In genomic region chr13:60398438-60398891, GRCh38 we compare ENCODE assay signal across 9 cellular contexts. TPM values are rescaled to one million over a fixed set of nuclear protein-coding genes. Genes with fewer than 3 reads are reported as not detected.
DNase-seq lines count a peak whose midpoint lies in the region; ATAC-seq, FAIRE-seq and TF ChIP-seq lines count a peak whose summit lies in the region.
"Had no signal": no experiment of that assay in that cellular context is flagged by ENCODE, and none has a peak within 500 bp of the region (broad histone marks: within the 10 kb centered on the region; RNA-seq: fewer than 3 reads in every experiment).

No MANE protein-coding gene starts in this region.

- FAIRE-seq in keratinocyte (lab: Jason Lieb, UNC): peak; percentile 44

- dilution Hi-C loops in keratinocyte (cut with MboI; ENCODE audit: extremely low pct_ligation_motif_present, low sequenced_read_pairs): no loop called here

- no peaks in the 10 kb centered on the region for H4K20me1 ChIP-seq in keratinocyte (ENCODE audit: control insufficient read depth, extremely low read depth, insufficient read depth, low read length)

- H3K9ac ChIP-seq in keratinocyte (ENCODE audit: control insufficient read depth, extremely low read depth, insufficient read depth, low read length): peak overlapping the region; percentile 81

- peaks cover 20% of the 10 kb centered on the region for H3K4me1 ChIP-seq in keratinocyte (ENCODE audit: control insufficient read depth, extremely low read depth, insufficient read depth, low read length)
- peaks cover 28% of the 10 kb centered on the region for H3K4me1 ChIP-seq in suprapubic skin

- peak overlapping the region; percentile 87 for H3K4me3 Mint-ChIP-seq in T-helper 1 cell treated with Interleukin-12 subunit alpha and Interleukin-12 subunit beta and Interleukin-4 antibody, amounts not matched to agents 30 μg/mL and 1 μg/mL, for 36 hours

- no peak for TF ChIP-seq POLR2A in suprapubic skin (IDR thresholded peaks at IDR 0.05)

- peak overlapping the region; percentile 54 to 77 (median 68) for H3K4me3 ChIP-seq in keratinocyte (ENCODE audit: control insufficient read depth in 2 of 3, extremely low read depth in 1 of 3, insufficient read depth in 2 of 3, low read depth in 1 of 3, low read length in 3 of 3)
- peak overlapping the region; percentile 89 for H3K4me3 ChIP-seq in suprapubic skin

- H3K9me3 Mint-ChIP-seq in T-helper 1 cell treated with Interleukin-12 subunit alpha and Interleukin-12 subunit beta and Interleukin-4 antibody, amounts not matched to agents 30 μg/mL and 1 μg/mL, for 36 hours: no peaks in the 10 kb centered on the region
- no peaks in the 10 kb centered on the region for H3K9me3 Mint-ChIP-seq in activated naive CD4-positive, alpha-beta T cell treated with anti-CD3 and anti-CD28 coated beads, Interleukin-2, amount 50 U/mL, for 72 hours

- H3K36me3 ChIP-seq in keratinocyte (ENCODE audit: control insufficient read depth in 2 of 2, extremely low read depth in 1 of 2, insufficient read depth in 2 of 2, low read length in 2 of 2) (no peaks in the 10 kb centered on the region), suprapubic skin (no peaks in the 10 kb centered on the region)

- peak overlapping the region; percentile 95 for H3K27ac Mint-ChIP-seq in T-helper 1 cell treated with Interleukin-12 subunit alpha and Interleukin-12 subunit beta and Interleukin-4 antibody, amounts not matched to agents 30 μg/mL and 1 μg/mL, for 36 hours
- H3K27ac Mint-ChIP-seq in activated naive CD4-positive, alpha-beta T cell treated with anti-CD3 and anti-CD28 coated beads, Interleukin-2, amount 50 U/mL, for 72 hours: peak overlapping the region; percentile 93 to 99

- H3K9me3 ChIP-seq in keratinocyte (ENCODE audit: control insufficient read depth, low read depth, low read length): no peaks in the 10 kb centered on the region
- H3K9me3 ChIP-seq in suprapubic skin: no peaks in the 10 kb centered on the region

- no peaks in the 10 kb centered on the region for H3K27me3 Mint-ChIP-seq in T-helper 1 cell treated with Interleukin-12 subunit alpha and Interleukin-12 subunit beta and Interleukin-4 antibody, amounts not matched to agents 30 μg/mL and 1 μg/mL, for 36 hours (ENCODE audit: low read depth)

- H3K27me3 ChIP-seq in keratinocyte (ENCODE audit: control insufficient read depth, extremely low read depth, insufficient read depth, low read length) (no peaks in the 10 kb centered on the region), suprapubic skin (no peaks in the 10 kb centered on the region)

- H3K4me2 ChIP-seq in keratinocyte (ENCODE audit: control insufficient read depth, extremely low read depth, insufficient read depth, low read depth, low read length): peak overlapping the region; percentile 91

- DNase-seq in T-helper 1 cell (no peak), keratinocyte (ENCODE audit: low read depth, low spot score) (no peak), suprapubic skin (ENCODE audit: low spot score in 2 of 2) (no peak), NCI-H2227 treated with DMSO at 0.1 percent for 48 hours (lab: John Stamatoyannopoulos, UW) (no peak)
- DNase-seq in activated naive CD4-positive, alpha-beta T cell treated with anti-CD3 and anti-CD28 coated beads, Interleukin-2, amount 50 U/mL, for 72 hours (ENCODE audit: low spot score in 2 of 2): no peak
- DNase-seq: NCI-H524 treated with DMSO at 0.1 percent for 48 hours had no signal

- no peak for TF ChIP-seq CTCF in keratinocyte (optimal IDR thresholded peaks at IDR 0.05 in 1 of 3, IDR thresholded peaks at IDR 0.05 in 1 of 3, conservative IDR thresholded peaks at IDR 0.05 in 1 of 3; ENCODE audit: extremely low read depth in 1 of 3, insufficient read depth in 2 of 3, low read length in 3 of 3)
- no peak for TF ChIP-seq CTCF in suprapubic skin (IDR thresholded peaks at IDR 0.05)

- no peak for TF ChIP-seq EP300 in suprapubic skin (IDR thresholded peaks at IDR 0.05)

- no peak for ATAC-seq in activated naive CD4-positive, alpha-beta T cell treated with anti-CD3 and anti-CD28 coated beads, Interleukin-2, amount 50 U/mL, for 72 hours
- ATAC-seq in HG03097 (IDR thresholded peaks at IDR 0.05; ENCODE audit: low FRiP score, unreplicated experiment): no peak
- ATAC-seq in GM19455 (IDR thresholded peaks at IDR 0.05; ENCODE audit: unreplicated experiment): no peak

- peaks cover 3% of the 10 kb centered on the region for H3K36me3 Mint-ChIP-seq in T-helper 1 cell treated with Interleukin-12 subunit alpha and Interleukin-12 subunit beta and Interleukin-4 antibody, amounts not matched to agents 30 μg/mL and 1 μg/mL, for 36 hours (ENCODE audit: low read depth)
- peaks cover 5 to 7% of the 10 kb centered on the region in 2 donors for H3K36me3 Mint-ChIP-seq in activated naive CD4-positive, alpha-beta T cell treated with anti-CD3 and anti-CD28 coated beads, Interleukin-2, amount 50 U/mL, for 72 hours

- peaks cover 41% of the 10 kb centered on the region for H3K79me2 ChIP-seq in keratinocyte (ENCODE audit: control insufficient read depth, insufficient read depth, low read length)

- no peaks in the 10 kb centered on the region for H3K9me1 ChIP-seq in keratinocyte (ENCODE audit: control insufficient read depth, extremely low read depth, insufficient read depth, low read length)

- H3K4me1 Mint-ChIP-seq in T-helper 1 cell treated with Interleukin-12 subunit alpha and Interleukin-12 subunit beta and Interleukin-4 antibody, amounts not matched to agents 30 μg/mL and 1 μg/mL, for 36 hours (ENCODE audit: low read depth): peaks cover 32% of the 10 kb centered on the region

- H2AFZ ChIP-seq in keratinocyte (ENCODE audit: control insufficient read depth, low read length): peak overlapping the region; percentile 60

- 51% methylated on average over 6 of the region's 6 CpGs for WGBS in suprapubic skin

- H3K27ac ChIP-seq in keratinocyte (ENCODE audit: control insufficient read depth, insufficient read depth, low read length) (peak overlapping the region; percentile 65), suprapubic skin (peak overlapping the region; percentile 99)

RNA-seq across cellular contexts. Expression of gene TDRD3, which starts 1.4 kb away (rescaled TPM):
- 10 to 100 TPM; 12.9 to 22.5 TPM for total RNA-seq in activated naive CD4-positive, alpha-beta T cell treated with anti-CD3 and anti-CD28 coated beads, Interleukin-2, amount 50 U/mL, for 72 hours
- 6.0 to 10.7 TPM (median 7.1 TPM) in 3 replicates for polyA plus RNA-seq in keratinocyte
- 10.8 TPM for polyA plus RNA-seq in keratinocyte (2011; ENCODE audit: low read depth)
- 4.8 and 8.6 TPM in 2 replicates for polyA plus RNA-seq in keratinocyte (2011; cell fraction: cytosol; rRNA removed)
- polyA plus RNA-seq in keratinocyte (2011; cell fraction: nucleus; rRNA removed): 7.2 and 10.1 TPM in 2 replicates
- polyA plus RNA-seq in keratinocyte (2012; ENCODE audit: low replicate concordance): 6.8 and 8.0 TPM in 2 replicates
- 3.1 to 22.0 TPM (median 6.6 TPM) in 3 replicates for polyA minus RNA-seq in keratinocyte
- 6.5 TPM for polyA minus RNA-seq in keratinocyte (2011; cell fraction: cytosol; rRNA and poly(A)+ RNA removed)
- polyA minus RNA-seq in keratinocyte (2011; cell fraction: nucleus; rRNA and poly(A)+ RNA removed): 9.4 and 17.6 TPM in 2 replicates
- 10 to 100 TPM; 17.6 to 42.6 (median 21.7) TPM for total RNA-seq in suprapubic skin
